8 cellular contexts compared by ENCODE assay signal in the genomic region with DNA sequence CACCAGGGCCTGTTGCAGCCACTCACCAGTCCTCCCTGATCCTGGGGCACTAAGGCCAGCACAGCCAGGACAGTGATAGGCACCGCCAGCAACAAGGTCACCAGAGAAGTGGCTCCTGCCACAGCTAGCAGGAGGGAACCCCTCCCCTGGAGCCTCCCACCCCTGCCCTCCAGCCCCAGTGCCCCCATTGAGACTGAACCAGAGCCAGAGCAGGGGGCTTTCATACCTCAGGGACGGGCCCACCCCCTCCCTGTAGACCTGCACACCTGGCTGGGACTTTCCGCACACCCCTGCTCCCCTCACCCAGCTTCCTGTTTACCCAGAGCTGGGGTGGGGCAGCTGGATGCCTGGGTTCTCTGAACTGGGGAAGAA. TPM values are rescaled to one million over a fixed set of nuclear protein-coding genes. Genes with fewer than 3 reads are reported as not detected.
DNase-seq lines count a peak whose midpoint lies in the region; ATAC-seq, FAIRE-seq and TF ChIP-seq lines count a peak whose summit lies in the region.

TSS of gene LTB (minus strand) at position 195 of the 372 bp plus-strand sequence. CDS start at position 188, 7 bp downstream.

- no peaks in the 10 kb centered on the region for H3K27me3 Mint-ChIP-seq in natural killer cell treated with Interleukin-12 subunit alpha and Interleukin-12 subunit beta and Interleukin-15 and Interleukin-18, amount 100 ng/mL, for 72 hours

- peaks cover 10% of the 10 kb centered on the region for H3K36me3 Mint-ChIP-seq in natural killer cell treated with Interleukin-12 subunit alpha and Interleukin-12 subunit beta and Interleukin-15 and Interleukin-18, amount 100 ng/mL, for 72 hours

- no peak for FAIRE-seq in RCC 7860 (lab: Jason Lieb, UNC)

- no peak for TF ChIP-seq CTCF in GM12865 (IDR thresholded peaks at IDR 0.05; ENCODE audit: insufficient read depth, low read depth, low read length, missing control alignments)

- peak within 1 kb of the TSS; percentile 84 for H3K4me3 ChIP-seq in GM12865 (ENCODE audit: low read depth, low read length)

- peak; percentile 55 for DNase-seq in GM12865 (ENCODE audit: low read depth)
- peak; percentile 62 for DNase-seq in T-helper 9 cell
- no peak for DNase-seq in dermis microvascular lymphatic vessel endothelial cell (ENCODE audit: low read depth in 2 of 2)
- DNase-seq in natural killer cell treated with Interleukin-12 subunit alpha and Interleukin-12 subunit beta and Interleukin-15 and Interleukin-18, amount 100 ng/mL, for 72 hours (ENCODE audit: low spot score): no peak
- no peak for DNase-seq in RCC 7860 (ENCODE audit: low spot score)

- H3K4me3 Mint-ChIP-seq in natural killer cell treated with Interleukin-12 subunit alpha and Interleukin-12 subunit beta and Interleukin-15 and Interleukin-18, amount 100 ng/mL, for 72 hours: peak within 1 kb of the TSS; percentile 100

- peak within 1 kb of the TSS; percentile 88 to 92 for H3K27ac Mint-ChIP-seq in natural killer cell treated with Interleukin-12 subunit alpha and Interleukin-12 subunit beta and Interleukin-15 and Interleukin-18, amount 100 ng/mL, for 72 hours

- no peaks in the 10 kb centered on the region for H3K9me3 Mint-ChIP-seq in natural killer cell treated with Interleukin-12 subunit alpha and Interleukin-12 subunit beta and Interleukin-15 and Interleukin-18, amount 100 ng/mL, for 72 hours

- no peak for ATAC-seq in natural killer cell treated with Interleukin-12 subunit alpha and Interleukin-12 subunit beta and Interleukin-15 and Interleukin-18, amount 100 ng/mL, for 72 hours
- ATAC-seq in HG03097 (IDR thresholded peaks at IDR 0.05; ENCODE audit: low FRiP score, unreplicated experiment) (no peak), HG03139 (IDR thresholded peaks at IDR 0.05; ENCODE audit: unreplicated experiment) (no peak), GM21515 (IDR thresholded peaks at IDR 0.05; ENCODE audit: unreplicated experiment) (no peak)

- peaks cover 60 to 70% of the 10 kb centered on the region in 2 donors for H3K4me1 Mint-ChIP-seq in natural killer cell treated with Interleukin-12 subunit alpha and Interleukin-12 subunit beta and Interleukin-15 and Interleukin-18, amount 100 ng/mL, for 72 hours (ENCODE audit: low read depth in 2 of 2)

RNA-seq across cellular contexts. Expression of gene LTB, which starts in this region (rescaled TPM):
- 6.4 and 11.8 TPM in 2 replicates for total RNA-seq in dermis microvascular lymphatic vessel endothelial cell
- total RNA-seq in natural killer cell treated with Interleukin-12 subunit alpha and Interleukin-12 subunit beta and Interleukin-15 and Interleukin-18, amount 100 ng/mL, for 72 hours: 100 to 1,000 TPM; 110 to 153 TPM

Comparison
In these comparisons a context has a peak if more than half of its experiments do, and no peak if none do; other contexts are left out.
1. DNase-seq: peak in GM12865 (single experiment) and T-helper 9 cell (single experiment); none in dermis microvascular lymphatic vessel endothelial cell (0 of 2), natural killer cell treated with Interleukin-12 subunit alpha and Interleukin-12 subunit beta and Interleukin-15 and Interleukin-18, amount 100 ng/mL, for 72 hours (single experiment) and RCC 7860 (single experiment).